Comparison of ENCODE assay signal across 7 cellular contexts in genomic region chr11:62726156-62727006, GRCh38.
A peak's percentile ranks its signal among the peaks of the same experiment; 100 is the strongest.
DNase-seq lines count a peak whose midpoint lies in the region; ATAC-seq lines count a peak whose summit lies in the region.

No MANE protein-coding gene starts in this region.

- H3K36me3 ChIP-seq in adipocyte (ENCODE audit: control insufficient read depth, insufficient read depth, low read length, severe bottlenecking) (peaks cover 28% of the 10 kb centered on the region), iPS-15b (ENCODE audit: control insufficient read depth, insufficient read depth, low read length) (peaks cover 25% of the 10 kb centered on the region)

- H3K9me3 ChIP-seq in adipocyte (ENCODE audit: control insufficient read depth, low read length) (no peaks in the 10 kb centered on the region), iPS-15b (ENCODE audit: control insufficient read depth, insufficient read depth, low read length) (no peaks in the 10 kb centered on the region)

- ATAC-seq in GM19372 (IDR thresholded peaks at IDR 0.05; ENCODE audit: low read depth, unreplicated experiment), result peak; percentile 2
- ATAC-seq in HG03280 (IDR thresholded peaks at IDR 0.05; ENCODE audit: unreplicated experiment), result peak; percentile 5
- no peak for ATAC-seq in GM19324 (IDR thresholded peaks at IDR 0.05; ENCODE audit: low FRiP score, unreplicated experiment)

- H3K4me3 ChIP-seq in adipocyte (ENCODE audit: low read length) (peak overlapping the region; percentile 95), iPS-15b (ENCODE audit: low read depth, low read length) (peak overlapping the region; percentile 99)

- peaks cover 28% of the 10 kb centered on the region for H3K4me1 ChIP-seq in adipocyte (ENCODE audit: control insufficient read depth, insufficient read depth, low read length)
- peaks cover 5% of the 10 kb centered on the region for H3K4me1 ChIP-seq in iPS-15b (ENCODE audit: control insufficient read depth, insufficient read depth, low read length)

- DNase-seq in adipocyte (ENCODE audit: low read depth), result no peak
- peak; percentile 37 to 42 for DNase-seq in stimulated activated CD4-positive, alpha-beta T cell treated with anti-CD3 and anti-CD28 coated beads, Interleukin-2, amount 100 ng/mL, for 24 hours
- DNase-seq in central memory CD4-positive, alpha-beta T cell, result no peak

- H3K27me3 ChIP-seq in adipocyte (replicated peaks; ENCODE audit: control insufficient read depth, insufficient read depth, low read length) (no peaks in the 10 kb centered on the region), iPS-15b (ENCODE audit: control insufficient read depth, insufficient read depth, low read length) (no peaks in the 10 kb centered on the region)

- H3K9ac ChIP-seq in adipocyte (ENCODE audit: low read length), result peak overlapping the region; percentile 99
- peak overlapping the region; percentile 94 for H3K9ac ChIP-seq in iPS-15b (ENCODE audit: low read depth, low read length)

Comparison
In these comparisons a context has a peak if more than half of its experiments do, and no peak if none do; other contexts are left out.
1. DNase-seq: peak in stimulated activated CD4-positive, alpha-beta T cell treated with anti-CD3 and anti-CD28 coated beads, Interleukin-2, amount 100 ng/mL, for 24 hours (2 of 2); none in adipocyte (single experiment) and central memory CD4-positive, alpha-beta T cell (single experiment).